ENCODE assay signal across 14 cellular contexts in genomic region chr14:81517798-81518398, GRCh38. TPM values are rescaled to one million over a fixed set of nuclear protein-coding genes. Genes with fewer than 3 reads are reported as not detected.
A peak's percentile ranks its signal among the peaks of the same experiment; 100 is the strongest.
DNase-seq lines count a peak whose midpoint lies in the region; ATAC-seq and TF ChIP-seq lines count a peak whose summit lies in the region.
"Had no signal": no experiment of that assay in that cellular context is flagged by ENCODE, and none has a peak within 500 bp of the region (broad histone marks: within the 10 kb centered on the region; RNA-seq: fewer than 3 reads in every experiment).

No MANE protein-coding gene starts in this region.

- H4K8ac ChIP-seq in mesenchymal stem cell (ENCODE audit: low read length): no peak overlapping the region

- H3K79me2 ChIP-seq in fibroblast of lung (ENCODE audit: control insufficient read depth, insufficient read depth, low read length): no peaks in the 10 kb centered on the region
- H3K79me2 ChIP-seq in smooth muscle cell (ENCODE audit: low read depth): peaks cover 17% of the 10 kb centered on the region

- H4K20me1 ChIP-seq in fibroblast of lung (ENCODE audit: control insufficient read depth, extremely low read depth, insufficient read depth, low read length) (no peaks in the 10 kb centered on the region), smooth muscle cell (ENCODE audit: low read depth) (peaks cover 24% of the 10 kb centered on the region)

- no peak for ATAC-seq in HG02884 (IDR thresholded peaks at IDR 0.05; ENCODE audit: unreplicated experiment)
- ATAC-seq: activated T-cell treated with anti-CD3 and anti-CD28 coated beads, Interleukin-2, amount 50 U/mL, for 72 hours; esophagus mucosa had no signal

- H4K91ac ChIP-seq in mesenchymal stem cell (ENCODE audit: low read length): no peak overlapping the region

- no peak overlapping the region for H2BK15ac ChIP-seq in mesenchymal stem cell (ENCODE audit: low read depth, poor library complexity, severe bottlenecking)

- no peak overlapping the region for H2BK12ac ChIP-seq in mesenchymal stem cell (ENCODE audit: low read length in 2 of 2)

- H3K9ac ChIP-seq in fibroblast of lung (ENCODE audit: insufficient read depth, low read length) (no peak overlapping the region), mesenchymal stem cell (ENCODE audit: low read length) (peak overlapping the region; percentile 84), smooth muscle cell (ENCODE audit: low read depth) (no peak overlapping the region)

- H2AFZ ChIP-seq in fibroblast of lung (ENCODE audit: low read length): no peak overlapping the region
- H2AFZ ChIP-seq in mesenchymal stem cell (ENCODE audit: low read depth, low read length): no peak overlapping the region
- no peak overlapping the region for H2AFZ ChIP-seq in smooth muscle cell (ENCODE audit: low read depth)

- peaks cover 8% of the 10 kb centered on the region for H3K4me1 ChIP-seq in fibroblast of lung (ENCODE audit: control insufficient read depth, extremely low read depth, insufficient read depth, low read length)
- H3K4me1 ChIP-seq in mesenchymal stem cell (ENCODE audit: control insufficient read depth, insufficient read depth, low read depth, low read length): no peaks in the 10 kb centered on the region
- peaks cover 11% of the 10 kb centered on the region for H3K4me1 ChIP-seq in smooth muscle cell (ENCODE audit: low read depth)

- TF ChIP-seq CTCF in HL-60 (IDR thresholded peaks at IDR 0.05; ENCODE audit: insufficient read depth, low read length) (no peak), fibroblast of lung (conservative IDR thresholded peaks at IDR 0.05 in 1 of 2, IDR thresholded peaks at IDR 0.05 in 1 of 2; ENCODE audit: low read depth in 1 of 2, low read length in 2 of 2) (no peak), smooth muscle cell (IDR thresholded peaks at IDR 0.05; ENCODE audit: borderline replicate concordance, insufficient read depth, poor library complexity, severe bottlenecking) (no peak)

- H3K27me3 ChIP-seq in HL-60 (ENCODE audit: insufficient read depth, poor library complexity, severe bottlenecking) (no peaks in the 10 kb centered on the region), fibroblast of lung (ENCODE audit: control insufficient read depth, insufficient read depth, low read length) (no peaks in the 10 kb centered on the region), mesenchymal stem cell (ENCODE audit: control insufficient read depth in 1 of 2, insufficient read depth in 1 of 2, low read length in 2 of 2) (no peaks in the 10 kb centered on the region), smooth muscle cell (ENCODE audit: low read depth) (no peaks in the 10 kb centered on the region)
- H3K27me3 ChIP-seq: cardiac muscle cell had no signal

- no peaks in the 10 kb centered on the region for H3F3A ChIP-seq in smooth muscle cell (ENCODE audit: low read depth)

- H3K27ac ChIP-seq in HL-60 (replicated peaks) (0 out of 2 replicates have a peak overlapping the region, but pooled peaks have one; percentile 1), fibroblast of lung (ENCODE audit: insufficient read depth, low read length) (peak overlapping the region; percentile 37), mesenchymal stem cell (ENCODE audit: low read length, poor library complexity, severe bottlenecking) (peak overlapping the region; percentile 17), smooth muscle cell (ENCODE audit: low read depth) (peak overlapping the region; percentile 20)
- H3K27ac ChIP-seq: cardiac muscle cell had no signal

- no peak overlapping the region for H2BK5ac ChIP-seq in mesenchymal stem cell (ENCODE audit: low read depth, low read length, poor library complexity, severe bottlenecking)

- 53% methylated on average over 4 of the region's 7 CpGs for WGBS in mesenchymal stem cell
- WGBS in smooth muscle cell (ENCODE audit: low lambda C conversion rate): 83% methylated on average over 7 of the region's 7 CpGs

- H3K36me3 ChIP-seq in fibroblast of lung (ENCODE audit: control insufficient read depth, insufficient read depth, low read length) (no peaks in the 10 kb centered on the region), mesenchymal stem cell (ENCODE audit: control insufficient read depth in 1 of 2, insufficient read depth in 2 of 2, low read depth in 1 of 2, low read length in 2 of 2) (peaks cover 7 to 39% of the 10 kb centered on the region in 2 experiments), smooth muscle cell (ENCODE audit: low read depth) (no peaks in the 10 kb centered on the region)
- H3K36me3 ChIP-seq: cardiac muscle cell had no signal

- no peaks in the 10 kb centered on the region for H3K9me3 ChIP-seq in fibroblast of lung (ENCODE audit: control insufficient read depth, insufficient read depth, low read depth, low read length)
- no peaks in the 10 kb centered on the region for H3K9me3 ChIP-seq in mesenchymal stem cell (ENCODE audit: control insufficient read depth, low read length)
- H3K9me3 ChIP-seq in smooth muscle cell (replicated peaks; ENCODE audit: low read depth): no peaks in the 10 kb centered on the region

- peaks cover 25% of the 10 kb centered on the region for H3K79me1 ChIP-seq in mesenchymal stem cell (replicated peaks; ENCODE audit: low read length, poor library complexity, severe bottlenecking)

- CTCF ChIA-PET in HEK293T (lab: Yijun Ruan, JAX): interaction anchor here (0.7 kb wide), 1 partner anchor 364 kb away, joined by 3 read pairs; no protein-coding TSS in a partner anchor

- no peak overlapping the region for H3K14ac ChIP-seq in mesenchymal stem cell (ENCODE audit: low read length in 2 of 2)

- H3K4ac ChIP-seq in mesenchymal stem cell (ENCODE audit: low read depth in 1 of 2, low read length in 2 of 2): peak overlapping the region in 1 of 2 experiments; percentile 20

- no peak overlapping the region for H3K4me3 ChIP-seq in HL-60 (replicated peaks; ENCODE audit: insufficient read depth, low read length)
- H3K4me3 ChIP-seq in fibroblast of lung (replicated peaks in 1 of 4; ENCODE audit: control extremely low read depth in 1 of 4, insufficient read depth in 1 of 4, low read depth in 3 of 4, low read length in 4 of 4): no peak overlapping the region
- peak overlapping the region in 1 of 2 experiments; percentile 40 for H3K4me3 ChIP-seq in mesenchymal stem cell (ENCODE audit: insufficient read depth in 1 of 2, low read depth in 1 of 2, low read length in 2 of 2)
- H3K4me3 ChIP-seq in smooth muscle cell: no peak overlapping the region
- H3K4me3 ChIP-seq: cardiac muscle cell had no signal

- H2AK5ac ChIP-seq in mesenchymal stem cell (ENCODE audit: low read length, severe bottlenecking): no peak overlapping the region

- no peak overlapping the region for H3K18ac ChIP-seq in mesenchymal stem cell (ENCODE audit: low read depth in 1 of 2, low read length in 2 of 2)

- H2BK120ac ChIP-seq in mesenchymal stem cell (ENCODE audit: low read depth, low read length): no peak overlapping the region

- H3K4me2 ChIP-seq in fibroblast of lung (ENCODE audit: extremely low read depth, insufficient read depth, low read length) (no peak overlapping the region), mesenchymal stem cell (ENCODE audit: low read length, poor library complexity, severe bottlenecking) (no peak overlapping the region), smooth muscle cell (peak overlapping the region; percentile 47)

- no peak overlapping the region for H3K23ac ChIP-seq in mesenchymal stem cell (ENCODE audit: low read length in 2 of 2)

- DNase-seq in HL-60 (ENCODE audit: low read depth in 1 of 2, low spot score in 1 of 2) (no peak), fibroblast of lung (ENCODE audit: low read depth in 2 of 2) (peak; percentile 13 to 39), mesenchymal stem cell (peak; percentile 70), smooth muscle cell (lab: John Stamatoyannopoulos, UW; ENCODE audit: unreplicated experiment) (no peak), UCSD-AML1 (lab: John Stamatoyannopoulos, UW; ENCODE audit: unreplicated experiment) (no peak), Kasumi-1 (lab: John Stamatoyannopoulos, UW) (no peak), HEK293T (ENCODE audit: extremely low spot score) (no peak)
- DNase-seq: activated B cell treated with CpG ODN at 0.5 μM for 24 hours; activated T-cell treated with anti-CD3 and anti-CD28 coated beads, Interleukin-2, amount 50 U/mL, for 72 hours; NCI-H1092; NCI-H524 treated with DMSO at 0.1 percent for 48 hours had no signal

- POLR2A ChIA-PET in HEK293T (lab: Yijun Ruan, JAX): no interaction called here

TF ChIP-seq in HEK293T, 16 proteins besides CTCF, POLR2A, EP300 and RAD21:
- TF ChIP-seq FOXA1 (IDR thresholded peaks at IDR 0.05) (no peak), SP1 (IDR thresholded peaks at IDR 0.05) (no peak), LEF1 (IDR thresholded peaks at IDR 0.05; ENCODE audit: borderline replicate concordance) (no peak), ELF4 (IDR thresholded peaks at IDR 0.05) (no peak), FOXM1 (IDR thresholded peaks at IDR 0.05; ENCODE audit: borderline replicate concordance) (no peak), NFRKB (IDR thresholded peaks at IDR 0.05) (no peak), L3MBTL2 (conservative IDR thresholded peaks at IDR 0.05) (no peak), SUZ12 (IDR thresholded peaks at IDR 0.05) (no peak), TARDBP (IDR thresholded peaks at IDR 0.05) (no peak)
- TF ChIP-seq, protein P1, sequence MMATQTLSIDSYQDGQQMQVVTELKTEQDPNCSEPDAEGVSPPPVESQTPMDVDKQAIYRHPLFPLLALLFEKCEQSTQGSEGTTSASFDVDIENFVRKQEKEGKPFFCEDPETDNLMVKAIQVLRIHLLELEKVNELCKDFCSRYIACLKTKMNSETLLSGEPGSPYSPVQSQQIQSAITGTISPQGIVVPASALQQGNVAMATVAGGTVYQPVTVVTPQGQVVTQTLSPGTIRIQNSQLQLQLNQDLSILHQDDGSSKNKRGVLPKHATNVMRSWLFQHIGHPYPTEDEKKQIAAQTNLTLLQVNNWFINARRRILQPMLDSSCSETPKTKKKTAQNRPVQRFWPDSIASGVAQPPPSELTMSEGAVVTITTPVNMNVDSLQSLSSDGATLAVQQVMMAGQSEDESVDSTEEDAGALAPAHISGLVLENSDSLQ (IDR thresholded peaks at IDR 0.05): no peak

RNA-seq across cellular contexts. Expression of gene SEL1L, which starts 15.8 kb away (rescaled TPM):
- total RNA-seq in fibroblast of lung (143 and 151 TPM in 2 replicates), smooth muscle cell (78.0 and 78.8 TPM in 2 replicates)
- polyA plus RNA-seq in fibroblast of lung (27.5 and 39.3 TPM in 2 replicates), smooth muscle cell (35.2 and 36.8 TPM in 2 replicates)
- polyA plus RNA-seq in fibroblast of lung (2012): 39.0 and 61.1 TPM in 2 replicates
- 23.1 and 50.5 TPM in 2 replicates for polyA minus RNA-seq in fibroblast of lung (ENCODE audit: low replicate concordance)
- polyA plus RNA-seq in mesenchymal stem cell (2013, experiment 1 of 2): 57.8 TPM
- 58.9 TPM for polyA plus RNA-seq in mesenchymal stem cell (2013, experiment 2 of 2)

Comparison
In these comparisons a context has a peak if more than half of its experiments do, and no peak if none do; other contexts are left out.
1. DNase-seq: peak in fibroblast of lung (2 of 2) and mesenchymal stem cell (single experiment); none in HL-60 (0 of 2), smooth muscle cell (single experiment), UCSD-AML1 (single experiment), Kasumi-1 (0 of 2) and HEK293T (single experiment).
2. Peak in every context shown above with its lines, with median percentiles within 50 percentile points of each other: H3K27ac ChIP-seq.